In genomic region chr4:57139783-57140182, GRCh38 we compare ENCODE assay signal across 23 cellular contexts. TPM values are rescaled to one million over a fixed set of nuclear protein-coding genes. Genes with fewer than 3 reads are reported as not detected.
DNase-seq lines count a peak whose midpoint lies in the region; ATAC-seq and TF ChIP-seq lines count a peak whose summit lies in the region.
"Had no signal": no experiment of that assay in that cellular context is flagged by ENCODE, and none has a peak within 500 bp of the region (broad histone marks: within the 10 kb centered on the region; RNA-seq: fewer than 3 reads in every experiment).

No MANE protein-coding gene starts in this region.

- H3K79me2 ChIP-seq in osteoblast (ENCODE audit: insufficient read depth, low read length), result no peaks in the 10 kb centered on the region
- H3K79me2 ChIP-seq in MM.1S (ENCODE audit: low read length), result no peaks in the 10 kb centered on the region

- ATAC-seq in GM21529 (IDR thresholded peaks at IDR 0.05; ENCODE audit: unreplicated experiment) (no peak), HG03159 (IDR thresholded peaks at IDR 0.05; ENCODE audit: unreplicated experiment) (no peak)
- ATAC-seq: GM23338 had no signal

- H3K9ac ChIP-seq in MM.1S (ENCODE audit: low read length), result no peak overlapping the region

- H3K27ac ChIP-seq in ascending aorta (peak overlapping the region; percentile 46 to 55), osteoblast (ENCODE audit: low read depth, low read length) (no peak overlapping the region), MM.1S (ENCODE audit: low read length) (no peak overlapping the region)
- H3K27ac ChIP-seq: HL-60, RWPE1 had no signal

- H3K9me3 ChIP-seq in ascending aorta (no peaks in the 10 kb centered on the region), osteoblast (ENCODE audit: low read depth, low read length) (no peaks in the 10 kb centered on the region), MM.1S (replicated peaks; ENCODE audit: insufficient read depth, low read length) (no peaks in the 10 kb centered on the region)

- H2AFZ ChIP-seq in osteoblast (ENCODE audit: low read length) (peak overlapping the region; percentile 62), MM.1S (ENCODE audit: low read length) (no peak overlapping the region)
- H2AFZ ChIP-seq: GM23338 had no signal

- H3K36me3 ChIP-seq in ascending aorta (no peaks in the 10 kb centered on the region), osteoblast (ENCODE audit: insufficient read depth, low read length) (no peaks in the 10 kb centered on the region), MM.1S (replicated peaks; ENCODE audit: insufficient read depth, low read length) (no peaks in the 10 kb centered on the region)

- TF ChIP-seq CTCF in ascending aorta (IDR thresholded peaks at IDR 0.05), result no peak
- no peak for TF ChIP-seq CTCF in osteoblast (IDR thresholded peaks at IDR 0.05; ENCODE audit: extremely low read depth, low read depth, low read length)
- TF ChIP-seq CTCF in MM.1S (IDR thresholded peaks at IDR 0.05; ENCODE audit: low read length), result no peak

- H3K4me2 ChIP-seq in osteoblast (ENCODE audit: insufficient read depth, low read length), result no peak overlapping the region
- H3K4me2 ChIP-seq in MM.1S (ENCODE audit: low read depth, low read length), result no peak overlapping the region
- H3K4me2 ChIP-seq: GM23338 had no signal

- H3K9me2 ChIP-seq in MM.1S (replicated peaks; ENCODE audit: insufficient read depth, low read length), result no peaks in the 10 kb centered on the region

- intact Hi-C loops in ascending aorta (cut with DNase I), result no loop called here

- no peaks in the 10 kb centered on the region for H3F3A ChIP-seq in MM.1S (ENCODE audit: insufficient read depth, low read length)

- H3K4me3 ChIP-seq in ascending aorta, result no peak overlapping the region
- no peak overlapping the region for H3K4me3 ChIP-seq in osteoblast (ENCODE audit: insufficient read depth, low read length)
- no peak overlapping the region for H3K4me3 ChIP-seq in MM.1S (ENCODE audit: low read length)
- H3K4me3 ChIP-seq: GM23338 had no signal

- H3K4me1 ChIP-seq in ascending aorta, result peaks cover 0 to 4% of the 10 kb centered on the region in 2 donors
- peaks cover 27% of the 10 kb centered on the region for H3K4me1 ChIP-seq in osteoblast (ENCODE audit: insufficient read depth, low read length)
- H3K4me1 ChIP-seq in MM.1S (ENCODE audit: low read length), result no peaks in the 10 kb centered on the region

- H3K27me3 ChIP-seq in ascending aorta, result no peaks in the 10 kb centered on the region
- H3K27me3 ChIP-seq in osteoblast (ENCODE audit: insufficient read depth, low read length), result no peaks in the 10 kb centered on the region
- H3K27me3 ChIP-seq in MM.1S (replicated peaks; ENCODE audit: insufficient read depth, low read length), result no peaks in the 10 kb centered on the region

- H4K20me1 ChIP-seq in osteoblast (ENCODE audit: insufficient read depth, low read length) (no peaks in the 10 kb centered on the region), MM.1S (ENCODE audit: insufficient read depth, low read length) (no peaks in the 10 kb centered on the region)

- DNase-seq in GM04503 (ENCODE audit: low read depth) (peak; percentile 38), ascending aorta (ENCODE audit: low spot score in 2 of 2) (no peak), osteoblast (ENCODE audit: insufficient read length, low spot score, missing footprints) (no peak), MM.1S (no peak)
- DNase-seq in activated naive CD4-positive, alpha-beta T cell (lab: John Stamatoyannopoulos, UW), result no peak
- DNase-seq: DMS153, DND-41, H9, Karpas-422, MV-4-11, NCI-H1105, NCI-H1436 treated with DMSO at 0.1 percent for 48 hours, NCI-H187 treated with DMSO at 0.1 percent for 48 hours, NCI-H524, NCI-H82, SHP77, T-helper 1 cell had no signal

RNA-seq across cellular contexts. Expression of gene IGFBP7, which starts 29.6 kb away (rescaled TPM):
- total RNA-seq in ascending aorta (6,655 TPM), osteoblast (680 and 715 TPM in 2 replicates)
- total RNA-seq: A673 had no signal

Comparison
In these comparisons a context has a peak if more than half of its experiments do, and no peak if none do; other contexts are left out.
1. H3K27ac ChIP-seq: peak in ascending aorta (2 of 2); none in osteoblast (single experiment) and MM.1S (single experiment).